11 cellular contexts compared by ENCODE assay signal in the genomic region with DNA sequence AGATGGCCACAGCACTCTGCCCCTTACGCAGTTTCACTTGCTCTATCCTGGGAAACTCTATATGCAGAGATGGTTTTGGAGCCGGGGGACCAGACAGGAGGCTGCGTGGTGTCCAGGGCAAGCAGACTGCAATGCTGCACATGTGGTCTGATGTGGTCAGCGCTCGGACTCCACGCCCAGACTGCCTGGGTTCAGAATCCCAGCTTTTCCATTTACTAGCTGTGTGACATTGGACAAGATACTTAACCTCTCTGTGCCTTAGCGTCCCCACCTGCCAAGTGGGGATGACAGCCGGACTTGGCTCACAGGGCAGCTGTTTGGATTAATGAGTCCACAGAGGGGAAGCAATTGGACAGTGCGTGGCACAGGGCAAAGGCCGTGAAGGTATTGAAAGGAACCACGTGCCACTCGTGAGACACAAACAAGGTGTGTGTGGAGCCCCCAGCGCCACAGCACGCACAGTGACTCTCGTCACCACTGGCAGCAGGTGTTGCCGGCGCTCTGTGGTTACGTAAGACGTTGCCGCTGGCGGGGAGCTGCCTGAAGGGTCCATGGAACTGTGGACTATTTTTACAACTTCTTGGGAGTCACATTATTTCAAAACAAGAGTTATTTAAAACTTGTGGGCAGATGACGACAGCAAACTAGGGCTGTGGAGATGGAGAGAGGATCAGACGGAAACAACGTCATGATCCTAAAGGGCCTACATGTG.
DNase-seq lines count a peak whose midpoint lies in the region; ATAC-seq, FAIRE-seq and TF ChIP-seq lines count a peak whose summit lies in the region.
"Had no signal": no experiment of that assay in that cellular context is flagged by ENCODE, and none has a peak within 500 bp of the region (broad histone marks: within the 10 kb centered on the region; RNA-seq: fewer than 3 reads in every experiment).

No MANE protein-coding gene starts in this region.

- DNase-seq in Caco-2 (peak; percentile 66 to 81), NOMO-1 treated with dmso at 0.1 percent for 144 hours (lab: John Stamatoyannopoulos, UW; ENCODE audit: unreplicated experiment) (peak; percentile 64), GM12878 (ENCODE audit: low read depth, low spot score) (no peak), NCI-H1105 treated with DMSO at 0.1 percent for 48 hours (lab: John Stamatoyannopoulos, UW) (no peak), esophagus muscularis mucosa (ENCODE audit: extremely low spot score) (no peak), HEK293T (ENCODE audit: extremely low spot score) (no peak)
- DNase-seq in natural killer cell treated with Interleukin-12 subunit alpha and Interleukin-12 subunit beta and Interleukin-15 and Interleukin-18, amount 100 ng/mL, for 72 hours (ENCODE audit: low spot score), result peak; percentile 49
- DNase-seq: effector CD4-positive, alpha-beta T cell; GOT3; SHP77 had no signal

- no peaks in the 10 kb centered on the region for H3K9me3 ChIP-seq in Caco-2
- no peaks in the 10 kb centered on the region for H3K9me3 ChIP-seq in GM12878 (replicated peaks; ENCODE audit: control insufficient read depth, insufficient read depth, low read length)
- H3K9me3 ChIP-seq in esophagus muscularis mucosa, result no peaks in the 10 kb centered on the region

- WGBS in GM12878 (ENCODE audit: insufficient coverage, insufficient replicate concordance, low lambda C conversion rate, missing lambda C conversion rate), result 92% methylated on average over 24 of the region's 24 CpGs
- 80% methylated on average over 18 of the region's 24 CpGs for WGBS in esophagus muscularis mucosa

- POLR2A ChIA-PET in Caco-2 (lab: Charles Lee) (no interaction called here), GM12878 (lab: Charles Lee) (interaction anchor here (0.6 kb wide), 1 partner anchor 18 kb away, joined by 3 read pairs; no protein-coding TSS in a partner anchor), HEK293T (lab: Yijun Ruan, JAX) (no interaction called here)

- intact Hi-C loops in Caco-2 (cut with micrococcal nuclease; ENCODE audit: unreplicated experiment) (loop anchor here (10.0 kb wide), 1 partner anchor 292 kb away; no protein-coding TSS in a partner anchor), GM12878 (cut with micrococcal nuclease; ENCODE audit: unreplicated experiment) (no loop called here), esophagus muscularis mucosa (cut with DNase I) (loop anchor here (10.0 kb wide), 1 partner anchor 652 kb away; no protein-coding TSS in a partner anchor)

- no peak overlapping the region for H3K27ac ChIP-seq in GM12878 (ENCODE audit: control insufficient read depth, insufficient read depth)
- H3K27ac ChIP-seq in esophagus muscularis mucosa (replicated peaks in 1 of 4), result no peak overlapping the region

- H3K4me3 ChIP-seq in Caco-2 (ENCODE audit: low read depth, low read length) (no peak overlapping the region), GM12878 (no peak overlapping the region), esophagus muscularis mucosa (no peak overlapping the region)

- H3K9me3 Mint-ChIP-seq in Caco-2 (ENCODE audit: unreplicated experiment), result no peaks in the 10 kb centered on the region
- H3K9me3 Mint-ChIP-seq in natural killer cell treated with Interleukin-12 subunit alpha and Interleukin-12 subunit beta and Interleukin-15 and Interleukin-18, amount 100 ng/mL, for 72 hours, result no peaks in the 10 kb centered on the region

- H3K36me3 Mint-ChIP-seq in Caco-2 (ENCODE audit: insufficient read depth, unreplicated experiment), result no peaks in the 10 kb centered on the region
- H3K36me3 Mint-ChIP-seq in natural killer cell treated with Interleukin-12 subunit alpha and Interleukin-12 subunit beta and Interleukin-15 and Interleukin-18, amount 100 ng/mL, for 72 hours, result peaks cover 4% of the 10 kb centered on the region

- in situ Hi-C loops in GM12878 (cut with MboI), result no loop called here

- no peak for TF ChIP-seq RAD21 in GM12878 (IDR thresholded peaks at IDR 0.05; ENCODE audit: insufficient read depth, low read depth, low read length)

- BruUV-seq in Caco-2 (replicated peaks; lab: Mats Ljungman, UMichigan) (no TSS peak), GM12878 (replicated peaks; lab: Mats Ljungman, UMichigan) (no TSS peak)

- H4K20me1 ChIP-seq in GM12878 (ENCODE audit: control insufficient read depth, insufficient read depth), result no peaks in the 10 kb centered on the region

- H3K27me3 ChIP-seq in Caco-2 (replicated peaks; ENCODE audit: control insufficient read depth, insufficient read depth, low read length) (no peaks in the 10 kb centered on the region), GM12878 (replicated peaks in 1 of 2; ENCODE audit: control insufficient read depth in 2 of 2, insufficient read depth in 2 of 2, low read length in 1 of 2) (no peaks in the 10 kb centered on the region), esophagus muscularis mucosa (no peaks in the 10 kb centered on the region)

- H3K4me1 ChIP-seq in Caco-2, result peaks cover 12% of the 10 kb centered on the region
- no peaks in the 10 kb centered on the region; the same call in 1 of the 2 replicates for H3K4me1 ChIP-seq in GM12878 (ENCODE audit: control insufficient read depth, insufficient read depth, low read length)
- peaks cover under 1 to 3% (median 2%) of the 10 kb centered on the region in 4 donors for H3K4me1 ChIP-seq in esophagus muscularis mucosa

- RAD21 ChIA-PET in GM12878 (lab: Charles Lee; ENCODE audit: unreplicated experiment), result no interaction called here

- no peak overlapping the region for H2AFZ ChIP-seq in GM12878 (ENCODE audit: control insufficient read depth, low read depth, low read length)

- peak overlapping the region; percentile 46 for H3K27ac Mint-ChIP-seq in Caco-2 (ENCODE audit: unreplicated experiment)
- peak overlapping the region; percentile 59 to 88 for H3K27ac Mint-ChIP-seq in natural killer cell treated with Interleukin-12 subunit alpha and Interleukin-12 subunit beta and Interleukin-15 and Interleukin-18, amount 100 ng/mL, for 72 hours

- TF ChIP-seq POLR2A in GM12878 (IDR thresholded peaks at IDR 0.05; ENCODE audit: low read depth, low read length) (no peak), esophagus muscularis mucosa (IDR thresholded peaks at IDR 0.05; ENCODE audit: low read depth) (no peak)

- TF ChIP-seq EP300 in GM12878 (IDR thresholded peaks at IDR 0.05; ENCODE audit: borderline replicate concordance in 1 of 2, control insufficient read depth in 1 of 2, low read depth in 2 of 2, low read length in 2 of 2) (no peak), esophagus muscularis mucosa (IDR thresholded peaks at IDR 0.05) (no peak)

- H3K36me3 ChIP-seq in Caco-2 (ENCODE audit: control insufficient read depth, insufficient read depth, low read length) (no peaks in the 10 kb centered on the region), GM12878 (ENCODE audit: control insufficient read depth in 2 of 2, insufficient read depth in 2 of 2, low read length in 1 of 2) (peaks cover 12 to 25% of the 10 kb centered on the region in 2 experiments; a peak in 3 of 4 replicates), esophagus muscularis mucosa (peaks cover 12 to 73% (median 57%) of the 10 kb centered on the region in 4 donors)

- no peaks in the 10 kb centered on the region for H3K79me2 ChIP-seq in GM12878 (ENCODE audit: control insufficient read depth, insufficient read depth, low read length)

- H3K4me3 Mint-ChIP-seq in Caco-2 (ENCODE audit: unreplicated experiment), result no peak overlapping the region
- no peak overlapping the region for H3K4me3 Mint-ChIP-seq in natural killer cell treated with Interleukin-12 subunit alpha and Interleukin-12 subunit beta and Interleukin-15 and Interleukin-18, amount 100 ng/mL, for 72 hours

- H3K27me3 Mint-ChIP-seq in Caco-2 (ENCODE audit: insufficient read depth, unreplicated experiment), result no peaks in the 10 kb centered on the region
- no peaks in the 10 kb centered on the region for H3K27me3 Mint-ChIP-seq in natural killer cell treated with Interleukin-12 subunit alpha and Interleukin-12 subunit beta and Interleukin-15 and Interleukin-18, amount 100 ng/mL, for 72 hours

- SMC1A ChIA-PET in GM12878 (lab: Charles Lee; ENCODE audit: uncharacterized antibody, unreplicated experiment), result no interaction called here

- no peak for ATAC-seq in GM12878
- ATAC-seq in natural killer cell treated with Interleukin-12 subunit alpha and Interleukin-12 subunit beta and Interleukin-15 and Interleukin-18, amount 100 ng/mL, for 72 hours, result no peak
- no peak for ATAC-seq in HG03460 (IDR thresholded peaks at IDR 0.05; ENCODE audit: unreplicated experiment)

- CTCF ChIA-PET in Caco-2 (lab: Charles Lee) (no interaction called here), GM12878 (lab: Yijun Ruan, JAX) (no interaction called here), HEK293T (lab: Yijun Ruan, JAX) (no interaction called here)

- no peak overlapping the region for H3K9ac ChIP-seq in GM12878 (ENCODE audit: control insufficient read depth, insufficient read depth, low read length)

- peaks cover 7% of the 10 kb centered on the region for H3K4me1 Mint-ChIP-seq in Caco-2 (ENCODE audit: low read depth, unreplicated experiment)
- H3K4me1 Mint-ChIP-seq in natural killer cell treated with Interleukin-12 subunit alpha and Interleukin-12 subunit beta and Interleukin-15 and Interleukin-18, amount 100 ng/mL, for 72 hours (ENCODE audit: low read depth in 2 of 2), result peaks cover under 1 to 13% of the 10 kb centered on the region in 2 donors

- TF ChIP-seq CTCF in Caco-2 (IDR thresholded peaks at IDR 0.05; ENCODE audit: insufficient read depth in 1 of 2, low read depth in 1 of 2, low read length in 1 of 2, severe bottlenecking in 1 of 2, unreplicated experiment in 1 of 2) (no peak), GM12878 (IDR thresholded peaks at IDR 0.05 in 2 of 3, conservative IDR thresholded peaks at IDR 0.05 in 1 of 3; ENCODE audit: control insufficient read depth in 2 of 3, extremely low read depth in 1 of 3, insufficient read depth in 1 of 3, low read depth in 3 of 3, low read length in 3 of 3) (no peak), esophagus muscularis mucosa (IDR thresholded peaks at IDR 0.05) (no peak)

- no peak overlapping the region for H3K4me2 ChIP-seq in GM12878 (ENCODE audit: control insufficient read depth, insufficient read depth)

- FAIRE-seq in GM12878 (lab: Jason Lieb, UNC), result no peak

TF ChIP-seq in GM12878, 131 proteins besides CTCF, POLR2A, EP300 and RAD21:
- TF ChIP-seq NR2C1 (IDR thresholded peaks at IDR 0.05) (no peak), SMARCA5 (IDR thresholded peaks at IDR 0.05) (0 out of 2 replicates have a peak, but pooled peaks have one; percentile 25)

TF ChIP-seq in HEK293T, 16 proteins besides CTCF, POLR2A, EP300 and RAD21:
- no peak for TF ChIP-seq NFRKB (IDR thresholded peaks at IDR 0.05)
- no peak for TF ChIP-seq HDGF (IDR thresholded peaks at IDR 0.05; ENCODE audit: borderline replicate concordance)
- no peak for TF ChIP-seq FOXA1 (IDR thresholded peaks at IDR 0.05)
TF ChIP-seq in HEK293T: peak in this region for 0.

Comparison
In these comparisons a context has a peak if more than half of its experiments do, and no peak if none do; other contexts are left out.
1. DNase-seq: peak in Caco-2 (2 of 2), NOMO-1 treated with dmso at 0.1 percent for 144 hours (single experiment) and natural killer cell treated with Interleukin-12 subunit alpha and Interleukin-12 subunit beta and Interleukin-15 and Interleukin-18, amount 100 ng/mL, for 72 hours (single experiment); none in GM12878 (single experiment), NCI-H1105 treated with DMSO at 0.1 percent for 48 hours (single experiment), esophagus muscularis mucosa (single experiment) and HEK293T (single experiment).